In genomic region chr19:42601811-42602443, GRCh38 we compare ENCODE assay signal across 1 cellular context.
TF ChIP-seq lines count a peak whose summit lies in the region.

No MANE protein-coding gene starts in this region.

TF ChIP-seq in HepG2, 621 proteins besides CTCF, POLR2A, EP300 and RAD21 (continued from another document and continues in another):
- TF ChIP-seq CEBPZ (IDR thresholded peaks at IDR 0.05; ENCODE audit: low read length) (no peak), ASH2L (IDR thresholded peaks at IDR 0.05; ENCODE audit: insufficient read length, low read depth, low read length) (no peak), ZBTB49 (CRISPR knock-in tag; IDR thresholded peaks at IDR 0.05; ENCODE audit: borderline replicate concordance) (0 out of 2 replicates have a peak, but pooled peaks have one; percentile 57), ZSCAN9 (CRISPR knock-in tag; IDR thresholded peaks at IDR 0.05; ENCODE audit: borderline replicate concordance) (peak; percentile 71; the same call in 1 of the 2 replicates), ZBTB40 (IDR thresholded peaks at IDR 0.05) (no peak), ZBTB40 (CRISPR knock-in tag; IDR thresholded peaks at IDR 0.05) (0 out of 2 replicates have a peak, but pooled peaks have one; percentile 27), SRSF1 (optimal IDR thresholded peaks at IDR 0.05; ENCODE audit: low read depth, low read length) (no peak), EZH2 (conservative IDR thresholded peaks at IDR 0.05; ENCODE audit: low read depth, low read length) (no peak), AKAP8 (CRISPR knock-in tag; IDR thresholded peaks at IDR 0.05) (no peak), CERS6 (CRISPR knock-in tag; IDR thresholded peaks at IDR 0.05) (no peak), THAP8 (CRISPR knock-in tag; IDR thresholded peaks at IDR 0.05; ENCODE audit: borderline replicate concordance) (no peak), FOXA1 (IDR thresholded peaks at IDR 0.05) (no peak), FOXA1 (CRISPR knock-in tag; IDR thresholded peaks at IDR 0.05) (no peak), ZNF766 (CRISPR knock-in tag; IDR thresholded peaks at IDR 0.05; ENCODE audit: borderline replicate concordance) (no peak), USF2 (IDR thresholded peaks at IDR 0.05; ENCODE audit: low read depth, low read length) (no peak), USF2 (CRISPR knock-in tag; IDR thresholded peaks at IDR 0.05; ENCODE audit: borderline replicate concordance) (no peak), ZNF761 (CRISPR knock-in tag; conservative IDR thresholded peaks at IDR 0.05) (no peak), ZNF33B (CRISPR knock-in tag; IDR thresholded peaks at IDR 0.05) (no peak), HOXA9 (CRISPR knock-in tag; IDR thresholded peaks at IDR 0.05; ENCODE audit: borderline replicate concordance) (peak; percentile 68; the same call in 1 of the 2 replicates), IRF9 (CRISPR knock-in tag; IDR thresholded peaks at IDR 0.05; ENCODE audit: borderline replicate concordance) (no peak), ZFAT (CRISPR knock-in tag; conservative IDR thresholded peaks at IDR 0.05) (no peak), ZMYM2 (CRISPR knock-in tag; IDR thresholded peaks at IDR 0.05) (no peak), STAT5B (CRISPR knock-in tag; IDR thresholded peaks at IDR 0.05) (peak; percentile 83; the same call in 1 of the 2 replicates), ZBTB46 (CRISPR knock-in tag; IDR thresholded peaks at IDR 0.05; ENCODE audit: borderline replicate concordance) (no peak), KDM5B (CRISPR knock-in tag; IDR thresholded peaks at IDR 0.05; ENCODE audit: borderline replicate concordance) (peak; percentile 30; the same call in 1 of the 2 replicates), ZNF34 (CRISPR knock-in tag; IDR thresholded peaks at IDR 0.05; ENCODE audit: borderline replicate concordance) (no peak), HIC2 (CRISPR knock-in tag; IDR thresholded peaks at IDR 0.05; ENCODE audit: low read depth) (no peak)
